Comparison of ENCODE assay signal across 25 cellular contexts in the genomic region with DNA sequence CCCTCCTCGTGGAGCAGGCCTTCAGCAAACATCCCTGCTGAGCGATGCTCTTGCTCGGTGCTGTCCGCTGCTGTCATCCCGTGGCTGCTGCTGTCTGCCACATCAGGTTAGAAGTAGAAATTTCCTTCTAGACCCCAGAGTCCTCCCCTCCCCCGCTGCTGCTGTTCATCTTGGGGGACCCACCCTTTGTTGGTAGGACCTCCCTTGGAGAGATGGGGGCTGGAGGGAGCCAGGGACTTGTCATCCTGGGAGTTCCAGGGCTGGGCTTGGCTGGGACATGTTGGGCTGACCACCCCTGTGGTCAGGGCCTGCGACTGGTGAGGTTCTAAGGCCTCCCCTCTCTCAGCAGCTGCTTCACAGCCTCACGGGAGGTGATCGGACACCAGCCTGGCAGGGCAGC.
"Had no signal": no experiment of that assay in that cellular context is flagged by ENCODE, and none has a peak within 500 bp of the region (broad histone marks: within the 10 kb centered on the region; RNA-seq: fewer than 3 reads in every experiment).

No MANE protein-coding gene starts in this region.

- H3K4me1 ChIP-seq: adrenal gland, foreskin keratinocyte had no signal

- ATAC-seq: esophagus mucosa; foreskin keratinocyte; natural killer cell treated with Interleukin-12 subunit alpha and Interleukin-12 subunit beta and Interleukin-15 and Interleukin-18, amount 100 ng/mL, for 72 hours; sciatic nerve; stimulated activated memory B cell treated with anti-CD40 and anti-IgM and Interleukin-4, amounts not matched to agents 10 μg/mL and 1 μg/mL and 100 μg/mL, for 72 hours; stimulated activated naive CD8-positive, alpha-beta T cell treated with anti-CD3 and anti-CD28 coated beads, Interleukin-15, amount 100 ng/mL, for 72 hours had no signal

- H3K27ac ChIP-seq: ascending aorta, foreskin keratinocyte, vagina had no signal

- H3K36me3 ChIP-seq: adrenal gland, ascending aorta, vagina had no signal

- H3K4me2 ChIP-seq: smooth muscle cell had no signal

- H3K27me3 ChIP-seq: adrenal gland, ascending aorta, foreskin keratinocyte, vagina had no signal

- H3K9me3 ChIP-seq: adrenal gland, ascending aorta, vagina had no signal

- H3K4me3 ChIP-seq: adrenal gland, ascending aorta, smooth muscle cell, vagina had no signal

- DNase-seq: activated CD4-positive, alpha-beta memory T cell treated with anti-CD3 and anti-CD28 coated beads for 36 hours; activated CD4-positive, alpha-beta T cell treated with anti-CD3 and anti-CD28 coated beads, Interleukin-2, amount 10 ng/mL, durations not matched to agents 24 days and 14 days; activated CD4-positive, CD25-positive, alpha-beta regulatory T cell treated with anti-CD3 and anti-CD28 coated beads, Interleukin-2, amount 50 U/mL, for 72 hours; activated CD8-positive, alpha-beta memory T cell treated with anti-CD3 and anti-CD28 coated beads, Interleukin-2, amount 50 U/mL, for 4 hours; activated effector memory CD4-positive, alpha-beta T cell treated with anti-CD3 and anti-CD28 coated beads, Interleukin-2, amount 50 U/mL, for 16 hours; activated naive CD4-positive, alpha-beta T cell treated with anti-CD3 and anti-CD28 coated beads for 36 hours; activated naive CD8-positive, alpha-beta T cell treated with anti-CD3 and anti-CD28 coated beads for 36 hours; activated T-cell treated with anti-CD3 and anti-CD28 coated beads, Interleukin-2, amount 50 U/mL, for 1 hour; caudate nucleus; endodermal cell; foreskin keratinocyte; stimulated activated CD4-positive, alpha-beta T cell treated with anti-CD3 and anti-CD28 coated beads, Interleukin-1b, Interleukin-23, amount 100 ng/mL, for 48 hours; stimulated activated CD4-positive, alpha-beta T cell treated with anti-CD3 and anti-CD28 coated beads, Interleukin-4, amount 100 ng/mL, for 4 hours; stimulated activated CD8-positive, alpha-beta memory T cell treated with anti-CD3 and anti-CD28 coated beads, Interleukin-4, amount 100 ng/mL, for 48 hours; stimulated activated naive CD8-positive, alpha-beta T cell treated with anti-CD3 and anti-CD28 coated beads, Interleukin-15, amount 100 ng/mL, for 72 hours; substantia nigra; T1000 had no signal
